In the genomic region with DNA sequence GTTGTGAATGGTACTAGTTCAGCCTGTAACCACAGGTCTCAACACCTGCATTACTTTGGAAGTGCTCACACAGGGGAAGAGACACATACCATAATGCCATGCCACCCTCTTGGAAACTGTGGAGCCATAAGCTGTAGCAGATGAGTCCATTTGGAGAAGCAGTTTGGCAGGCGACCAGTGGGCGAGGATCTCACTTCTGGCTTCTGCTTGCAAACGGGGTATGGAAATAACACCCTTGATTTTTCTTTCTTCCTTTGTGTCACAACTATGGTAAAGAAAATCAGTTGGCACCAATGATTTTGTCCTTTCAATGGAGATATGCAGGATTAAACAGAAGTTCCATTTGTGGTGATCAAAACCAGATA, we compare ENCODE assay signal across 2 cellular contexts.
TF ChIP-seq lines count a peak whose summit lies in the region.

No MANE protein-coding gene starts in this region.

TF ChIP-seq in HepG2, 621 proteins besides CTCF, POLR2A, EP300 and RAD21 (continued from another document and continues in another):
- 0 out of 2 replicates have a peak, but pooled peaks have one; percentile 5 for TF ChIP-seq ZNF556 (CRISPR knock-in tag; IDR thresholded peaks at IDR 0.05; ENCODE audit: borderline replicate concordance)
- no peak for TF ChIP-seq SAFB2 (CRISPR knock-in tag; IDR thresholded peaks at IDR 0.05; ENCODE audit: borderline replicate concordance, low read depth)
- TF ChIP-seq CAMTA2 (CRISPR knock-in tag; IDR thresholded peaks at IDR 0.05; ENCODE audit: borderline replicate concordance), result no peak
- TF ChIP-seq MEF2D (CRISPR knock-in tag; IDR thresholded peaks at IDR 0.05), result peak; percentile 23; the same call in 1 of the 2 replicates
- no peak for TF ChIP-seq DPF2 (CRISPR knock-in tag; IDR thresholded peaks at IDR 0.05; ENCODE audit: borderline replicate concordance, low read depth)
- no peak for TF ChIP-seq YY1 (IDR thresholded peaks at IDR 0.05; ENCODE audit: insufficient read depth, insufficient replicate concordance, low read depth, low read length)
- TF ChIP-seq, protein P1, sequence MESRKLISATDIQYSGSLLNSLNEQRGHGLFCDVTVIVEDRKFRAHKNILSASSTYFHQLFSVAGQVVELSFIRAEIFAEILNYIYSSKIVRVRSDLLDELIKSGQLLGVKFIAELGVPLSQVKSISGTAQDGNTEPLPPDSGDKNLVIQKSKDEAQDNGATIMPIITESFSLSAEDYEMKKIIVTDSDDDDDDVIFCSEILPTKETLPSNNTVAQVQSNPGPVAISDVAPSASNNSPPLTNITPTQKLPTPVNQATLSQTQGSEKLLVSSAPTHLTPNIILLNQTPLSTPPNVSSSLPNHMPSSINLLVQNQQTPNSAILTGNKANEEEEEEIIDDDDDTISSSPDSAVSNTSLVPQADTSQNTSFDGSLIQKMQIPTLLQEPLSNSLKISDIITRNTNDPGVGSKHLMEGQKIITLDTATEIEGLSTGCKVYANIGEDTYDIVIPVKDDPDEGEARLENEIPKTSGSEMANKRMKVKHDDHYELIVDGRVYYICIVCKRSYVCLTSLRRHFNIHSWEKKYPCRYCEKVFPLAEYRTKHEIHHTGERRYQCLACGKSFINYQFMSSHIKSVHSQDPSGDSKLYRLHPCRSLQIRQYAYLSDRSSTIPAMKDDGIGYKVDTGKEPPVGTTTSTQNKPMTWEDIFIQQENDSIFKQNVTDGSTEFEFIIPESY (CRISPR knock-in tag; IDR thresholded peaks at IDR 0.05), result no peak
- TF ChIP-seq, protein P2, sequence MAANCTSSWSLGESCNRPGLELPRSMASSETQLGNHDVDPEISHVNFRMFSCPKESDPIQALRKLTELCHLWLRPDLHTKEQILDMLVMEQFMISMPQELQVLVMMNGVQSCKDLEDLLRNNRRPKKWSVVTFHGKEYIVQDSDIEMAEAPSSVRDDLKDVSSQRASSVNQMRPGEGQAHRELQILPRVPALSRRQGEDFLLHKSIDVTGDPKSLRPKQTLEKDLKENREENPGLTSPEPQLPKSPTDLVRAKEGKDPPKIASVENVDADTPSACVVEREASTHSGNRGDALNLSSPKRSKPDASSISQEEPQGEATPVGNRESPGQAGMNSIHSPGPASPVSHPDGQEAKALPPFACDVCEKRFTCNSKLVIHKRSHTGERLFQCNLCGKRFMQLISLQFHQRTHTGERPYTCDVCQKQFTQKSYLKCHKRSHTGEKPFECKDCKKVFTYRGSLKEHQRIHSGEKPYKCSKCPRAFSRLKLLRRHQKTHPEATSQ (CRISPR knock-in tag; IDR thresholded peaks at IDR 0.05; ENCODE audit: borderline replicate concordance), result no peak
- TF ChIP-seq, protein P3, sequence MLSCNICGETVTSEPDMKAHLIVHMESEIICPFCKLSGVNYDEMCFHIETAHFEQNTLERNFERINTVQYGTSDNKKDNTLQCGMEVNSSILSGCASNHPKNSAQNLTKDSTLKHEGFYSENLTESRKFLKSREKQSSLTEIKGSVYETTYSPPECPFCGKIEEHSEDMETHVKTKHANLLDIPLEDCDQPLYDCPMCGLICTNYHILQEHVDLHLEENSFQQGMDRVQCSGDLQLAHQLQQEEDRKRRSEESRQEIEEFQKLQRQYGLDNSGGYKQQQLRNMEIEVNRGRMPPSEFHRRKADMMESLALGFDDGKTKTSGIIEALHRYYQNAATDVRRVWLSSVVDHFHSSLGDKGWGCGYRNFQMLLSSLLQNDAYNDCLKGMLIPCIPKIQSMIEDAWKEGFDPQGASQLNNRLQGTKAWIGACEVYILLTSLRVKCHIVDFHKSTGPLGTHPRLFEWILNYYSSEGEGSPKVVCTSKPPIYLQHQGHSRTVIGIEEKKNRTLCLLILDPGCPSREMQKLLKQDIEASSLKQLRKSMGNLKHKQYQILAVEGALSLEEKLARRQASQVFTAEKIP (CRISPR knock-in tag; IDR thresholded peaks at IDR 0.05; ENCODE audit: borderline replicate concordance), result no peak
- 0 out of 2 replicates have a peak, but pooled peaks have one; percentile 7 for TF ChIP-seq ZNF777 (CRISPR knock-in tag; IDR thresholded peaks at IDR 0.05)
- TF ChIP-seq, protein P4, sequence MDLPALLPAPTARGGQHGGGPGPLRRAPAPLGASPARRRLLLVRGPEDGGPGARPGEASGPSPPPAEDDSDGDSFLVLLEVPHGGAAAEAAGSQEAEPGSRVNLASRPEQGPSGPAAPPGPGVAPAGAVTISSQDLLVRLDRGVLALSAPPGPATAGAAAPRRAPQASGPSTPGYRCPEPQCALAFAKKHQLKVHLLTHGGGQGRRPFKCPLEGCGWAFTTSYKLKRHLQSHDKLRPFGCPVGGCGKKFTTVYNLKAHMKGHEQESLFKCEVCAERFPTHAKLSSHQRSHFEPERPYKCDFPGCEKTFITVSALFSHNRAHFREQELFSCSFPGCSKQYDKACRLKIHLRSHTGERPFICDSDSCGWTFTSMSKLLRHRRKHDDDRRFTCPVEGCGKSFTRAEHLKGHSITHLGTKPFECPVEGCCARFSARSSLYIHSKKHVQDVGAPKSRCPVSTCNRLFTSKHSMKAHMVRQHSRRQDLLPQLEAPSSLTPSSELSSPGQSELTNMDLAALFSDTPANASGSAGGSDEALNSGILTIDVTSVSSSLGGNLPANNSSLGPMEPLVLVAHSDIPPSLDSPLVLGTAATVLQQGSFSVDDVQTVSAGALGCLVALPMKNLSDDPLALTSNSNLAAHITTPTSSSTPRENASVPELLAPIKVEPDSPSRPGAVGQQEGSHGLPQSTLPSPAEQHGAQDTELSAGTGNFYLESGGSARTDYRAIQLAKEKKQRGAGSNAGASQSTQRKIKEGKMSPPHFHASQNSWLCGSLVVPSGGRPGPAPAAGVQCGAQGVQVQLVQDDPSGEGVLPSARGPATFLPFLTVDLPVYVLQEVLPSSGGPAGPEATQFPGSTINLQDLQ (CRISPR knock-in tag; IDR thresholded peaks at IDR 0.05), result no peak
- no peak for TF ChIP-seq KLF16 (CRISPR knock-in tag; IDR thresholded peaks at IDR 0.05)
- TF ChIP-seq TCF7L2 (IDR thresholded peaks at IDR 0.05; ENCODE audit: low read depth, low read length), result no peak
- no peak for TF ChIP-seq ZNF572 (CRISPR knock-in tag; IDR thresholded peaks at IDR 0.05)
- no peak for TF ChIP-seq CCDC6 (CRISPR knock-in tag; IDR thresholded peaks at IDR 0.05)
- TF ChIP-seq, protein P5, sequence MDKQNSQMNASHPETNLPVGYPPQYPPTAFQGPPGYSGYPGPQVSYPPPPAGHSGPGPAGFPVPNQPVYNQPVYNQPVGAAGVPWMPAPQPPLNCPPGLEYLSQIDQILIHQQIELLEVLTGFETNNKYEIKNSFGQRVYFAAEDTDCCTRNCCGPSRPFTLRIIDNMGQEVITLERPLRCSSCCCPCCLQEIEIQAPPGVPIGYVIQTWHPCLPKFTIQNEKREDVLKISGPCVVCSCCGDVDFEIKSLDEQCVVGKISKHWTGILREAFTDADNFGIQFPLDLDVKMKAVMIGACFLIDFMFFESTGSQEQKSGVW (CRISPR knock-in tag; IDR thresholded peaks at IDR 0.05; ENCODE audit: borderline replicate concordance), result no peak
- TF ChIP-seq ARNT (IDR thresholded peaks at IDR 0.05), result no peak
- TF ChIP-seq ZFP1 (CRISPR knock-in tag; IDR thresholded peaks at IDR 0.05), result no peak
- TF ChIP-seq, protein P6, sequence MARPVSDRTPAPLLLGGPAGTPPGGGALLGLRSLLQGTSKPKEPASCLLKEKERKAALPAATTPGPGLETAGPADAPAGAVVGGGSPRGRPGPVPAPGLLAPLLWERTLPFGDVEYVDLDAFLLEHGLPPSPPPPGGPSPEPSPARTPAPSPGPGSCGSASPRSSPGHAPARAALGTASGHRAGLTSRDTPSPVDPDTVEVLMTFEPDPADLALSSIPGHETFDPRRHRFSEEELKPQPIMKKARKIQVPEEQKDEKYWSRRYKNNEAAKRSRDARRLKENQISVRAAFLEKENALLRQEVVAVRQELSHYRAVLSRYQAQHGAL (CRISPR knock-in tag; IDR thresholded peaks at IDR 0.05; ENCODE audit: not compliant biosample characterization), result no peak

TF ChIP-seq in liver, 16 proteins besides CTCF, POLR2A, EP300 and RAD21:
- TF ChIP-seq, protein P7, sequence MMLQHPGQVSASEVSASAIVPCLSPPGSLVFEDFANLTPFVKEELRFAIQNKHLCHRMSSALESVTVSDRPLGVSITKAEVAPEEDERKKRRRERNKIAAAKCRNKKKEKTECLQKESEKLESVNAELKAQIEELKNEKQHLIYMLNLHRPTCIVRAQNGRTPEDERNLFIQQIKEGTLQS (IDR thresholded peaks at IDR 0.05), result peak; percentile 0
- TF ChIP-seq FOXA1 (IDR thresholded peaks at IDR 0.05) (no peak), TAF1 (conservative IDR thresholded peaks at IDR 0.05) (no peak), SP1 (IDR thresholded peaks at IDR 0.05) (no peak)
- TF ChIP-seq, protein P8, sequence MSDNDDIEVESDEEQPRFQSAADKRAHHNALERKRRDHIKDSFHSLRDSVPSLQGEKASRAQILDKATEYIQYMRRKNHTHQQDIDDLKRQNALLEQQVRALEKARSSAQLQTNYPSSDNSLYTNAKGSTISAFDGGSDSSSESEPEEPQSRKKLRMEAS (IDR thresholded peaks at IDR 0.05), result no peak
